16 cellular contexts compared by ENCODE assay signal in the genomic region with DNA sequence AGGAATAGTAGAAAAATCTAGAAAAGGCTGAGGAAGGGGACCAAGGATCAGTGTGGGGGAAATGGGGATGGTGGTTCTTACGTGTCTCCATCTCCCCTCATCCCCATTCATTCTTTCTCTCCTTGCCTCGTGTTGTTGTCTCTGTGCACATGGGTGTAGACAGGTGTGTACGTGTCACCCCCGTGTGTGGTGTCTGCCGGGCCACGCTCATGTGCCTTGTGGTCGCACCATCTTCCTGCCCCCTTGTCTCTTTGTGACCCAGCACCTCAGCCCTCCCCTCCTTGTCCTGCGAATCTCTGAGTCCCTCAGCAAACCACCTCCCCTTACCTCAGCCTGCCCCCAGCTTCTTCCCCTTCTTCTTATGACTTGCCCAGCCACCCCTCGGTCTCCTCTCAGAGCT. TPM values are rescaled to one million over a fixed set of nuclear protein-coding genes. Genes with fewer than 3 reads are reported as not detected.
"Had no signal": no experiment of that assay in that cellular context is flagged by ENCODE, and none has a peak within 500 bp of the region (broad histone marks: within the 10 kb centered on the region; RNA-seq: fewer than 3 reads in every experiment).

No MANE protein-coding gene starts in this region.

- H3K9me3 Mint-ChIP-seq: activated CD4-positive, alpha-beta T cell treated with anti-CD3 and anti-CD28 coated beads, Interleukin-2, amount 10 ng/mL, durations not matched to agents 7 days and 5 days; activated naive CD4-positive, alpha-beta T cell treated with anti-CD3 and anti-CD28 coated beads, Interleukin-2, amount 50 U/mL, for 72 hours; T-helper 1 cell treated with Interleukin-12 subunit alpha and Interleukin-12 subunit beta and Interleukin-4 antibody, amounts not matched to agents 30 μg/mL and 1 μg/mL, for 36 hours had no signal

- H3K27me3 Mint-ChIP-seq: activated CD4-positive, alpha-beta T cell treated with anti-CD3 and anti-CD28 coated beads, Interleukin-2, amount 10 ng/mL, durations not matched to agents 7 days and 5 days had no signal

- ATAC-seq: activated naive CD4-positive, alpha-beta T cell treated with anti-CD3 and anti-CD28 coated beads, Interleukin-2, amount 50 U/mL, for 72 hours; gastrocnemius medialis had no signal

- H3K27me3 ChIP-seq: breast epithelium, gastrocnemius medialis, testis had no signal

- H3K27ac Mint-ChIP-seq: activated CD4-positive, alpha-beta T cell treated with anti-CD3 and anti-CD28 coated beads, Interleukin-2, amount 10 ng/mL, durations not matched to agents 7 days and 5 days; T-helper 1 cell treated with Interleukin-12 subunit alpha and Interleukin-12 subunit beta and Interleukin-4 antibody, amounts not matched to agents 30 μg/mL and 1 μg/mL, for 36 hours had no signal

- H3K4me3 ChIP-seq: breast epithelium, gastrocnemius medialis, lower lobe of right lung, testis had no signal

- H3K36me3 Mint-ChIP-seq: activated naive CD4-positive, alpha-beta T cell treated with anti-CD3 and anti-CD28 coated beads, Interleukin-2, amount 50 U/mL, for 72 hours had no signal

- H3K4me3 Mint-ChIP-seq: activated CD4-positive, alpha-beta T cell treated with anti-CD3 and anti-CD28 coated beads, Interleukin-2, amount 10 ng/mL, durations not matched to agents 7 days and 5 days; T-helper 1 cell treated with Interleukin-12 subunit alpha and Interleukin-12 subunit beta and Interleukin-4 antibody, amounts not matched to agents 30 μg/mL and 1 μg/mL, for 36 hours had no signal

- H3K9me3 ChIP-seq: breast epithelium, gastrocnemius medialis, lower lobe of right lung, testis had no signal

- DNase-seq: activated CD4-positive, alpha-beta T cell treated with anti-CD3 and anti-CD28 coated beads, Interleukin-2, amount 10 ng/mL, durations not matched to agents 7 days and 5 days; activated CD4-positive, CD25-positive, alpha-beta regulatory T cell; activated effector memory CD4-positive, alpha-beta T cell treated with anti-CD3 and anti-CD28 coated beads, Interleukin-2, amount 50 U/mL, for 16 hours; activated T-cell treated with anti-CD3 and anti-CD28 coated beads, Interleukin-2, amount 50 U/mL, for 1 hour; amniotic stem cell; gastrocnemius medialis; kidney glomerular epithelial cell; lower lobe of right lung; midbrain; stimulated activated CD4-positive, alpha-beta T cell treated with anti-CD3 and anti-CD28 coated beads, Interleukin-12 subunit alpha, Interleukin-12 subunit beta, amount 100 ng/mL, for 4 hours; stimulated activated naive CD4-positive, alpha-beta T cell treated with Interleukin-2 at 50 U/mL for 16 hours; testis had no signal

- H3K4me1 ChIP-seq: lower lobe of right lung, testis had no signal

- H3K27ac ChIP-seq: gastrocnemius medialis, lower lobe of right lung, testis had no signal

- FAIRE-seq: TTC549 had no signal

RNA-seq across cellular contexts. Expression of a gene that starts 52.7 kb away (rescaled TPM):
- total RNA-seq: activated CD4-positive, alpha-beta T cell treated with anti-CD3 and anti-CD28 coated beads, Interleukin-2, amount 10 ng/mL, durations not matched to agents 7 days and 5 days; activated naive CD4-positive, alpha-beta T cell treated with anti-CD3 and anti-CD28 coated beads, Interleukin-2, amount 50 U/mL, for 72 hours had no signal
